Comparison of ENCODE assay signal across 10 cellular contexts in the genomic region with DNA sequence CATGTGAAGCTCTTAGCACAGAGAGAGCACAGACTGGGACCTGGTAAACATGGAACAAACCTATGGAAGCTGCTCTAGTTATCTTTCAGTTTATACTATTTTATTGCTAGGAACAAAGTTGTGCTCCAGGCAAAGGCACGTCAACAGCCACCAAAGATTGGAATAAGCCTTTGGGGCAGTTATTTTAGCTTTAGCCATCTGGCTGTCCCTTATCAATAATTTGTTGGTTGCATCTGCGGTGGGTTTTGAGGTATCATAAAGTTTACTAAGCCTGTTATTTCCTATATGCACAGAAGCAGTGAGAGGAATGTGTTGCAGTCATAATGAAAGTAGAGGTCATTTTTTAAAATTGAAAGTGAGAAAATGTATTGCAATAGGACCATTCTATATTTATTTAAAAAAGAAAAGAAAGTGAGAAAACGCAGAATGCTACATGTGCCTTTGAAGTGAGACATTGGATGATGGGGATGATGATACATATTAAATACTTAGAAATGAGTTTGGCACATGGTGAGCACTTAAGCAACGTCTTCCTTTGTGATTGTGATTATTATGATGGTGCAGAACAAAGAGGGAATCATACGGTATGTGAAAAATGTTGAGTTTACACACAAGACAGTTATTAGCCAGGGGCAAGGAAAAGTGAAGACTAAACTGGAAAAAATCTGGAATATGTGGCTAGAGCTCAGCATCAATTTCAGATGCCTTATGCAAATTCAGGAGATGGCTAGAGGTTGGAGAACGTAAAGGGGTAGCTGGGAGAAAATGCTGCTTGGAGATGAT. TPM values are rescaled to one million over a fixed set of nuclear protein-coding genes. Genes with fewer than 3 reads are reported as not detected.
DNase-seq lines count a peak whose midpoint lies in the region; ATAC-seq and TF ChIP-seq lines count a peak whose summit lies in the region.
"Had no signal": no experiment of that assay in that cellular context is flagged by ENCODE, and none has a peak within 500 bp of the region (broad histone marks: within the 10 kb centered on the region; RNA-seq: fewer than 3 reads in every experiment).

No MANE protein-coding gene starts in this region.

- in situ Hi-C loops in GM13976 (cut with MboI; ENCODE audit: low sequenced_read_pairs, unreplicated experiment): no loop called here

- peak; percentile 87 for ATAC-seq in GM21723 (IDR thresholded peaks at IDR 0.05; ENCODE audit: unreplicated experiment)

- H3K4me3 ChIP-seq in esophagus squamous epithelium: no peak overlapping the region

- no peaks in the 10 kb centered on the region for H3K9me3 Mint-ChIP-seq in immature natural killer cell
- H3K9me3 Mint-ChIP-seq: dendritic cell treated with granulocyte-macrophage colony-stimulating factor and Interleukin-4, amounts not matched to agents 40 ng/mL and 50 ng/mL, for 4 days had no signal

- no peaks in the 10 kb centered on the region for H3K4me1 ChIP-seq in esophagus squamous epithelium

- no peak for TF ChIP-seq POLR2A in esophagus squamous epithelium (IDR thresholded peaks at IDR 0.05)

- DNase-seq in GM13976 (ENCODE audit: low spot score): peak; percentile 50
- peak; percentile 94 for DNase-seq in M059J (ENCODE audit: low read depth)
- DNase-seq in immature natural killer cell: peak; percentile 36 to 55 (median 41)
- DNase-seq in posterior cingulate gyrus: no peak
- no peak for DNase-seq in NCI-H1105 (lab: John Stamatoyannopoulos, UW)
- no peak for DNase-seq in esophagus squamous epithelium (lab: John Stamatoyannopoulos, UW)
- DNase-seq in H4 (ENCODE audit: low spot score): no peak
- DNase-seq: KG1 had no signal

- TF ChIP-seq CTCF in GM13976 (IDR thresholded peaks at IDR 0.05; ENCODE audit: borderline replicate concordance, control extremely low read depth, extremely low read depth, insufficient read depth, missing control alignments) (no peak), esophagus squamous epithelium (IDR thresholded peaks at IDR 0.05) (no peak)

- H3K27ac ChIP-seq in esophagus squamous epithelium: no peak overlapping the region

- WGBS in esophagus squamous epithelium, 2 donors: 38 to 45% methylated on average over 6 of the region's 6 CpGs

- intact Hi-C loops in posterior cingulate gyrus (cut with DNase I): no loop called here
- intact Hi-C loops in esophagus squamous epithelium (cut with DNase I): no loop called here

- no peaks in the 10 kb centered on the region for H3K36me3 Mint-ChIP-seq in immature natural killer cell

- peak overlapping the region in 4 of 5 donors; percentile 7 to 51 (median 34) for H3K4me3 Mint-ChIP-seq in immature natural killer cell
- H3K4me3 Mint-ChIP-seq: dendritic cell treated with granulocyte-macrophage colony-stimulating factor and Interleukin-4, amounts not matched to agents 40 ng/mL and 50 ng/mL, for 4 days had no signal

- peak overlapping the region; percentile 15 to 92 (median 64) for H3K27ac Mint-ChIP-seq in immature natural killer cell
- H3K27ac Mint-ChIP-seq: dendritic cell treated with granulocyte-macrophage colony-stimulating factor and Interleukin-4, amounts not matched to agents 40 ng/mL and 50 ng/mL, for 4 days had no signal

- H3K36me3 ChIP-seq in esophagus squamous epithelium: no peaks in the 10 kb centered on the region

- no peaks in the 10 kb centered on the region for H3K9me3 ChIP-seq in esophagus squamous epithelium

- H3K4me1 Mint-ChIP-seq in immature natural killer cell: peaks cover 57 to 63% of the 10 kb centered on the region in 2 donors

- peaks cover 7 to 15% (median 9%) of the 10 kb centered on the region in 3 donors for H3K27me3 Mint-ChIP-seq in immature natural killer cell (ENCODE audit: low read depth in 3 of 3)

- H3K27me3 ChIP-seq in esophagus squamous epithelium: no peaks in the 10 kb centered on the region

RNA-seq across cellular contexts. Expression of gene PRR5L, which starts 58.3 kb away (rescaled TPM):
- 72.9 and 81.1 TPM in 2 replicates for total RNA-seq in M059J (2014; rRNA removed; shearing (Covaris generic))
- 100 to 1,000 TPM in 1 of 3 donors, 10 to 100 TPM in 2; 55.6 to 161 (median 82.4) TPM for polyA plus RNA-seq in immature natural killer cell
- total RNA-seq in esophagus squamous epithelium: 1 to 10 TPM; 1.4 to 5.7 (median 1.8) TPM
- 38.2 and 75.8 TPM in 2 replicates for total RNA-seq in H4 (2014; rRNA removed; shearing (Covaris generic))

Comparison
In these comparisons a context has a peak if more than half of its experiments do, and no peak if none do; other contexts are left out.
1. DNase-seq: peak in GM13976 (single experiment), M059J (single experiment) and immature natural killer cell (3 of 3); none in posterior cingulate gyrus (0 of 10), NCI-H1105 (single experiment), esophagus squamous epithelium (single experiment) and H4 (single experiment).